ENCODE assay signal across 29 cellular contexts in genomic region chr11:73671701-73672100, GRCh38. TPM values are rescaled to one million over a fixed set of nuclear protein-coding genes. Genes with fewer than 3 reads are reported as not detected.
A peak's percentile ranks its signal among the peaks of the same experiment; 100 is the strongest.
DNase-seq lines count a peak whose midpoint lies in the region; ATAC-seq and TF ChIP-seq lines count a peak whose summit lies in the region.
"Had no signal": no experiment of that assay in that cellular context is flagged by ENCODE, and none has a peak within 500 bp of the region (broad histone marks: within the 10 kb centered on the region; RNA-seq: fewer than 3 reads in every experiment).

No MANE protein-coding gene starts in this region.

- H3K9me3 ChIP-seq in left ventricle myocardium inferior (replicated peaks), result no peaks in the 10 kb centered on the region
- H3K9me3 ChIP-seq: breast epithelium, SK-N-SH had no signal

- no peaks in the 10 kb centered on the region for H3K27me3 Mint-ChIP-seq in activated T-cell treated with anti-CD3 and anti-CD28 coated beads, Interleukin-2, amount 50 U/mL, for 72 hours (ENCODE audit: low read depth)
- peaks cover 0 to 5% (median 0%) of the 10 kb centered on the region in 3 donors for H3K27me3 Mint-ChIP-seq in immature natural killer cell (ENCODE audit: low read depth in 3 of 3)
- H3K27me3 Mint-ChIP-seq: activated CD4-positive, alpha-beta T cell treated with anti-CD3 and anti-CD28 coated beads, Interleukin-2, amount 10 ng/mL, durations not matched to agents 24 days and 14 days; activated naive CD8-positive, alpha-beta T cell treated with anti-CD3 and anti-CD28 coated beads, Interleukin-2, amount 50 U/mL, for 24 hours; type B pancreatic cell had no signal

- H3K27ac ChIP-seq in angular gyrus (ENCODE audit: low read depth, low read length), result peak overlapping the region; percentile 8
- H3K27ac ChIP-seq in left ventricle myocardium inferior (replicated peaks), result peak overlapping the region; percentile 68
- H3K27ac ChIP-seq: breast epithelium, foreskin keratinocyte, KMS-11, VCaP had no signal

- peaks cover 12% of the 10 kb centered on the region for H3K4me1 ChIP-seq in left ventricle myocardium inferior
- H3K4me1 ChIP-seq: breast epithelium, foreskin keratinocyte had no signal

- H3K9me3 Mint-ChIP-seq in activated T-cell treated with anti-CD3 and anti-CD28 coated beads, Interleukin-2, amount 50 U/mL, for 72 hours, result no peaks in the 10 kb centered on the region
- H3K9me3 Mint-ChIP-seq in stimulated activated effector memory CD8-positive, alpha-beta T cell treated with anti-CD3 and anti-CD28 coated beads, Interleukin-12 subunit alpha, Interleukin-12 subunit beta, amount 100 ng/mL, for 72 hours, result no peaks in the 10 kb centered on the region
- H3K9me3 Mint-ChIP-seq in immature natural killer cell, result no peaks in the 10 kb centered on the region
- H3K9me3 Mint-ChIP-seq: activated CD4-positive, alpha-beta T cell treated with anti-CD3 and anti-CD28 coated beads, Interleukin-2, amount 10 ng/mL, durations not matched to agents 24 days and 14 days; activated naive CD8-positive, alpha-beta T cell treated with anti-CD3 and anti-CD28 coated beads, Interleukin-2, amount 50 U/mL, for 24 hours; CD8-positive, alpha-beta T cell; type B pancreatic cell had no signal

- H3K4me3 Mint-ChIP-seq in activated T-cell treated with anti-CD3 and anti-CD28 coated beads, Interleukin-2, amount 50 U/mL, for 72 hours, result no peak overlapping the region
- H3K4me3 Mint-ChIP-seq in stimulated activated effector memory CD8-positive, alpha-beta T cell treated with anti-CD3 and anti-CD28 coated beads, Interleukin-12 subunit alpha, Interleukin-12 subunit beta, amount 100 ng/mL, for 72 hours, result no peak overlapping the region
- H3K4me3 Mint-ChIP-seq in immature natural killer cell, result no peak overlapping the region
- H3K4me3 Mint-ChIP-seq: activated CD4-positive, alpha-beta T cell treated with anti-CD3 and anti-CD28 coated beads, Interleukin-2, amount 10 ng/mL, durations not matched to agents 24 days and 14 days; activated naive CD8-positive, alpha-beta T cell treated with anti-CD3 and anti-CD28 coated beads, Interleukin-2, amount 50 U/mL, for 24 hours; CD8-positive, alpha-beta T cell; type B pancreatic cell had no signal

- TF ChIP-seq CTCF in left ventricle myocardium inferior (IDR thresholded peaks at IDR 0.05; ENCODE audit: borderline replicate concordance), result no peak

- no peaks in the 10 kb centered on the region for H3K4me1 Mint-ChIP-seq in activated T-cell treated with anti-CD3 and anti-CD28 coated beads, Interleukin-2, amount 50 U/mL, for 72 hours (ENCODE audit: low read depth)
- no peaks in the 10 kb centered on the region for H3K4me1 Mint-ChIP-seq in stimulated activated effector memory CD8-positive, alpha-beta T cell treated with anti-CD3 and anti-CD28 coated beads, Interleukin-12 subunit alpha, Interleukin-12 subunit beta, amount 100 ng/mL, for 72 hours
- no peaks in the 10 kb centered on the region for H3K4me1 Mint-ChIP-seq in immature natural killer cell
- H3K4me1 Mint-ChIP-seq: activated naive CD8-positive, alpha-beta T cell treated with anti-CD3 and anti-CD28 coated beads, Interleukin-2, amount 50 U/mL, for 24 hours had no signal

- no peaks in the 10 kb centered on the region for H3K27me3 ChIP-seq in left ventricle myocardium inferior (ENCODE audit: low read depth)
- H3K27me3 ChIP-seq: breast epithelium, foreskin keratinocyte had no signal

- no peak overlapping the region for H3K4me3 ChIP-seq in left ventricle myocardium inferior
- H3K4me3 ChIP-seq: breast epithelium, lung had no signal

- H3K36me3 Mint-ChIP-seq in activated T-cell treated with anti-CD3 and anti-CD28 coated beads, Interleukin-2, amount 50 U/mL, for 72 hours (ENCODE audit: insufficient read depth in 2 of 2), result peaks cover 0 to 1% of the 10 kb centered on the region in 2 donors
- H3K36me3 Mint-ChIP-seq in stimulated activated effector memory CD8-positive, alpha-beta T cell treated with anti-CD3 and anti-CD28 coated beads, Interleukin-12 subunit alpha, Interleukin-12 subunit beta, amount 100 ng/mL, for 72 hours, result peaks cover 20% of the 10 kb centered on the region
- H3K36me3 Mint-ChIP-seq in immature natural killer cell, result peaks cover 0 to 6% (median 4%) of the 10 kb centered on the region in 3 donors

- H3K36me3 ChIP-seq in left ventricle myocardium inferior, result peaks cover 19% of the 10 kb centered on the region
- H3K36me3 ChIP-seq: breast epithelium had no signal

- H3K27ac Mint-ChIP-seq in activated T-cell treated with anti-CD3 and anti-CD28 coated beads, Interleukin-2, amount 50 U/mL, for 72 hours, result no peak overlapping the region
- peak overlapping the region; percentile 52 for H3K27ac Mint-ChIP-seq in stimulated activated effector memory CD8-positive, alpha-beta T cell treated with anti-CD3 and anti-CD28 coated beads, Interleukin-12 subunit alpha, Interleukin-12 subunit beta, amount 100 ng/mL, for 72 hours
- H3K27ac Mint-ChIP-seq in immature natural killer cell, result no peak overlapping the region
- H3K27ac Mint-ChIP-seq: activated CD4-positive, alpha-beta T cell treated with anti-CD3 and anti-CD28 coated beads, Interleukin-2, amount 10 ng/mL, durations not matched to agents 24 days and 14 days; activated naive CD8-positive, alpha-beta T cell treated with anti-CD3 and anti-CD28 coated beads, Interleukin-2, amount 50 U/mL, for 24 hours; CD8-positive, alpha-beta T cell; type B pancreatic cell had no signal

- ATAC-seq in activated T-cell treated with anti-CD3 and anti-CD28 coated beads, Interleukin-2, amount 50 U/mL, for 72 hours (replicated peaks in 1 of 2), result peak; percentile 11 to 17
- ATAC-seq in stimulated activated effector memory CD8-positive, alpha-beta T cell treated with anti-CD3 and anti-CD28 coated beads, Interleukin-12 subunit alpha, Interleukin-12 subunit beta, amount 100 ng/mL, for 72 hours, result no peak
- ATAC-seq: activated naive CD8-positive, alpha-beta T cell treated with anti-CD3 and anti-CD28 coated beads, Interleukin-2, amount 50 U/mL, for 24 hours; CD8-positive, alpha-beta T cell; foreskin keratinocyte had no signal

- DNase-seq in activated T-cell treated with anti-CD3 and anti-CD28 coated beads, Interleukin-2, amount 50 U/mL, for 72 hours, result no peak
- DNase-seq in activated T-cell treated with anti-CD3 and anti-CD28 coated beads, Interleukin-2, amount 50 U/mL, for 1 hour, result no peak
- DNase-seq in left ventricle myocardium inferior (peak; percentile 31), immature natural killer cell (no peak), HPDE6-E6E7 (ENCODE audit: extremely low spot score) (no peak), D341Med (ENCODE audit: low spot score) (no peak)
- no peak for DNase-seq in stimulated activated effector memory CD8-positive, alpha-beta T cell treated with anti-CD3 and anti-CD28 coated beads, Interleukin-12 subunit alpha, Interleukin-12 subunit beta, amount 100 ng/mL, for 72 hours (ENCODE audit: low spot score in 2 of 2)
- DNase-seq: activated CD8-positive, alpha-beta memory T cell treated with anti-CD3 and anti-CD28 coated beads, Interleukin-2, amount 50 U/mL, for 4 hours; activated naive CD8-positive, alpha-beta T cell treated with anti-CD3 and anti-CD28 coated beads, Interleukin-2, amount 50 U/mL, for 24 hours; AML-193; DMS153; effector memory CD4-positive, alpha-beta T cell; erythroblast; foreskin keratinocyte; GDM1; hippocampal formation; islet precursor cell; NCI-H2171; NCI-H524; SK-N-SH; stimulated activated CD8-positive, alpha-beta memory T cell treated with anti-CD3 and anti-CD28 coated beads, Interleukin-4, amount 100 ng/mL, for 48 hours had no signal

- intact Hi-C loops in left ventricle myocardium inferior (cut with micrococcal nuclease), result no loop called here

RNA-seq across cellular contexts. Expression of gene PLEKHB1, which starts 25.3 kb away (rescaled TPM):
- 10 to 100 TPM in 1 of 2 donors, 1 to 10 TPM in 1; 8.5 to 11.3 TPM for total RNA-seq in activated T-cell treated with anti-CD3 and anti-CD28 coated beads, Interleukin-2, amount 50 U/mL, for 72 hours
- 22.4 TPM for total RNA-seq in left ventricle myocardium inferior
- polyA plus RNA-seq in immature natural killer cell, result 10 to 100 TPM in 2 of 3 donors, 1 to 10 TPM in 1; 5.8 to 14.0 (median 10.6) TPM
- total RNA-seq: foreskin keratinocyte had no signal
